Comparison of ENCODE assay signal across 18 cellular contexts in genomic region chr3:24123596-24123995, GRCh38.
DNase-seq lines count a peak whose midpoint lies in the region; ATAC-seq, FAIRE-seq and TF ChIP-seq lines count a peak whose summit lies in the region.
"Had no signal": no experiment of that assay in that cellular context is flagged by ENCODE, and none has a peak within 500 bp of the region (broad histone marks: within the 10 kb centered on the region; RNA-seq: fewer than 3 reads in every experiment).

No MANE protein-coding gene starts in this region.

- H3K4ac ChIP-seq in mesenchymal stem cell (ENCODE audit: low read depth in 1 of 2, low read length in 2 of 2), result no peak overlapping the region

- no peaks in the 10 kb centered on the region for H3K9me3 Mint-ChIP-seq in effector memory CD8-positive, alpha-beta T cell
- H3K9me3 Mint-ChIP-seq: stimulated activated naive CD8-positive, alpha-beta T cell treated with anti-CD3 and anti-CD28 coated beads, Interleukin-15, Interleukin-2, amounts not matched to agents 100 ng/mL and 50 ng/mL, for 24 hours had no signal

- peak overlapping the region; percentile 31 for H3K4me2 ChIP-seq in mesenchymal stem cell (ENCODE audit: low read length, poor library complexity, severe bottlenecking)

- H3K23ac ChIP-seq in mesenchymal stem cell (ENCODE audit: low read length in 2 of 2), result no peak overlapping the region

- H3K4me3 Mint-ChIP-seq in effector memory CD8-positive, alpha-beta T cell, result no peak overlapping the region
- H3K4me3 Mint-ChIP-seq: natural killer cell treated with Interleukin-12 subunit alpha and Interleukin-12 subunit beta and Interleukin-15 and Interleukin-18, amount 100 ng/mL, for 72 hours; stimulated activated naive CD8-positive, alpha-beta T cell treated with anti-CD3 and anti-CD28 coated beads, Interleukin-15, Interleukin-2, amounts not matched to agents 100 ng/mL and 50 ng/mL, for 24 hours had no signal

- no peak overlapping the region for H4K91ac ChIP-seq in mesenchymal stem cell (ENCODE audit: low read length)

- no peak overlapping the region for H2AK5ac ChIP-seq in mesenchymal stem cell (ENCODE audit: low read length, severe bottlenecking)

- H2BK5ac ChIP-seq in mesenchymal stem cell (ENCODE audit: low read depth, low read length, poor library complexity, severe bottlenecking), result peak overlapping the region; percentile 71

- H3K27ac ChIP-seq in brain microvascular endothelial cell (no peak overlapping the region), mesenchymal stem cell (ENCODE audit: low read length, poor library complexity, severe bottlenecking) (peak overlapping the region; percentile 85)
- H3K27ac ChIP-seq: cardiac muscle cell, gastrocnemius medialis, prostate gland, SJSA1 had no signal

- H3K79me1 ChIP-seq in mesenchymal stem cell (replicated peaks; ENCODE audit: low read length, poor library complexity, severe bottlenecking), result no peaks in the 10 kb centered on the region

- peaks cover 9 to 10% of the 10 kb centered on the region in 2 donors for H3K27me3 Mint-ChIP-seq in effector memory CD8-positive, alpha-beta T cell
- H3K27me3 Mint-ChIP-seq: natural killer cell treated with Interleukin-12 subunit alpha and Interleukin-12 subunit beta and Interleukin-15 and Interleukin-18, amount 100 ng/mL, for 72 hours; stimulated activated naive CD8-positive, alpha-beta T cell treated with anti-CD3 and anti-CD28 coated beads, Interleukin-15, Interleukin-2, amounts not matched to agents 100 ng/mL and 50 ng/mL, for 24 hours had no signal

- H2AFZ ChIP-seq in mesenchymal stem cell (ENCODE audit: low read depth, low read length), result no peak overlapping the region

- no peak overlapping the region for H4K8ac ChIP-seq in mesenchymal stem cell (ENCODE audit: low read length)

- no peak overlapping the region for H2BK15ac ChIP-seq in mesenchymal stem cell (ENCODE audit: low read depth, poor library complexity, severe bottlenecking)

- H3K9ac ChIP-seq in mesenchymal stem cell (ENCODE audit: low read length), result no peak overlapping the region

- no peak for FAIRE-seq in HTR-8/SVneo (lab: Jason Lieb, UNC)
- FAIRE-seq: G401.6 had no signal

- TF ChIP-seq CTCF in brain microvascular endothelial cell (IDR thresholded peaks at IDR 0.05; ENCODE audit: low read depth, low read length, missing control alignments), result no peak

- in situ Hi-C loops in brain microvascular endothelial cell (cut with HindIII; ENCODE audit: low pct_ligation_motif_present, low sequenced_read_pairs), result no loop called here

- ATAC-seq in HG03175 (IDR thresholded peaks at IDR 0.05; ENCODE audit: unreplicated experiment), result no peak
- ATAC-seq in effector memory CD8-positive, alpha-beta T cell (replicated peaks), result no peak
- ATAC-seq: gastrocnemius medialis; natural killer cell treated with Interleukin-12 subunit alpha and Interleukin-12 subunit beta and Interleukin-15 and Interleukin-18, amount 100 ng/mL, for 72 hours had no signal

- no peaks in the 10 kb centered on the region for H3K36me3 Mint-ChIP-seq in effector memory CD8-positive, alpha-beta T cell (ENCODE audit: insufficient read depth)
- H3K36me3 Mint-ChIP-seq: natural killer cell treated with Interleukin-12 subunit alpha and Interleukin-12 subunit beta and Interleukin-15 and Interleukin-18, amount 100 ng/mL, for 72 hours had no signal

- H3K27ac Mint-ChIP-seq in effector memory CD8-positive, alpha-beta T cell, result no peak overlapping the region
- H3K27ac Mint-ChIP-seq: natural killer cell treated with Interleukin-12 subunit alpha and Interleukin-12 subunit beta and Interleukin-15 and Interleukin-18, amount 100 ng/mL, for 72 hours; stimulated activated naive CD8-positive, alpha-beta T cell treated with anti-CD3 and anti-CD28 coated beads, Interleukin-15, Interleukin-2, amounts not matched to agents 100 ng/mL and 50 ng/mL, for 24 hours had no signal

- peaks cover 16% of the 10 kb centered on the region for H3K4me1 ChIP-seq in mesenchymal stem cell (ENCODE audit: control insufficient read depth, insufficient read depth, low read depth, low read length)

- no peak overlapping the region for H2BK12ac ChIP-seq in mesenchymal stem cell (ENCODE audit: low read length in 2 of 2)

- peak overlapping the region in 1 of 2 experiments; percentile 48 for H3K18ac ChIP-seq in mesenchymal stem cell (ENCODE audit: low read depth in 1 of 2, low read length in 2 of 2)

- H3K27me3 ChIP-seq in brain microvascular endothelial cell (replicated peaks) (no peaks in the 10 kb centered on the region), mesenchymal stem cell (ENCODE audit: control insufficient read depth in 1 of 2, insufficient read depth in 1 of 2, low read length in 2 of 2) (no peaks in the 10 kb centered on the region)
- H3K27me3 ChIP-seq: cardiac muscle cell, gastrocnemius medialis, SJSA1 had no signal

- H3K4me3 ChIP-seq in brain microvascular endothelial cell (ENCODE audit: low read depth, low read length), result no peak overlapping the region
- no peak overlapping the region for H3K4me3 ChIP-seq in mesenchymal stem cell (ENCODE audit: insufficient read depth in 1 of 2, low read depth in 1 of 2, low read length in 2 of 2)
- H3K4me3 ChIP-seq: cardiac muscle cell, gastrocnemius medialis, prostate gland, SJSA1 had no signal

- DNase-seq in AG08395 (ENCODE audit: low spot score), result peak; percentile 59
- peak; percentile 34 for DNase-seq in HTR-8/SVneo (ENCODE audit: insufficient read length, low spot score)
- DNase-seq in brain microvascular endothelial cell, result peak; percentile 57
- peak; percentile 22 for DNase-seq in mesenchymal stem cell
- DNase-seq in GF-D8 (lab: John Stamatoyannopoulos, UW), result no peak
- no peak for DNase-seq in NCI-H2029 treated with DMSO at 0.1 percent for 48 hours (lab: John Stamatoyannopoulos, UW)
- DNase-seq in effector memory CD8-positive, alpha-beta T cell, result no peak
- DNase-seq: activated gamma-delta T cell treated with Interleukin-2 at 50 U/mL for 16 hours, gastrocnemius medialis, NCI-H2081, NCI-H526 had no signal

- H2BK120ac ChIP-seq in mesenchymal stem cell (ENCODE audit: low read depth, low read length), result peak overlapping the region; percentile 71

- 88% methylated on average over 1 of the region's 1 CpG for WGBS in mesenchymal stem cell

- no peaks in the 10 kb centered on the region for H3K36me3 ChIP-seq in brain microvascular endothelial cell (replicated peaks)
- no peaks in the 10 kb centered on the region for H3K36me3 ChIP-seq in mesenchymal stem cell (ENCODE audit: control insufficient read depth in 1 of 2, insufficient read depth in 2 of 2, low read depth in 1 of 2, low read length in 2 of 2)
- H3K36me3 ChIP-seq: cardiac muscle cell, prostate gland, SJSA1 had no signal

- no peak overlapping the region for H3K14ac ChIP-seq in mesenchymal stem cell (ENCODE audit: low read length in 2 of 2)

- no peaks in the 10 kb centered on the region for H3K9me3 ChIP-seq in mesenchymal stem cell (ENCODE audit: control insufficient read depth, low read length)
- H3K9me3 ChIP-seq: gastrocnemius medialis, prostate gland, SJSA1 had no signal

- no peaks in the 10 kb centered on the region for H3K4me1 Mint-ChIP-seq in effector memory CD8-positive, alpha-beta T cell (ENCODE audit: low read depth in 2 of 2)

Comparison
In these comparisons a context has a peak if more than half of its experiments do, and no peak if none do; other contexts are left out.
1. DNase-seq: peak in AG08395 (single experiment), HTR-8/SVneo (single experiment), brain microvascular endothelial cell (single experiment) and mesenchymal stem cell (single experiment); none in GF-D8 (single experiment), NCI-H2029 treated with DMSO at 0.1 percent for 48 hours (single experiment) and effector memory CD8-positive, alpha-beta T cell (0 of 3).